ENCODE assay signal across 7 cellular contexts in the genomic region with DNA sequence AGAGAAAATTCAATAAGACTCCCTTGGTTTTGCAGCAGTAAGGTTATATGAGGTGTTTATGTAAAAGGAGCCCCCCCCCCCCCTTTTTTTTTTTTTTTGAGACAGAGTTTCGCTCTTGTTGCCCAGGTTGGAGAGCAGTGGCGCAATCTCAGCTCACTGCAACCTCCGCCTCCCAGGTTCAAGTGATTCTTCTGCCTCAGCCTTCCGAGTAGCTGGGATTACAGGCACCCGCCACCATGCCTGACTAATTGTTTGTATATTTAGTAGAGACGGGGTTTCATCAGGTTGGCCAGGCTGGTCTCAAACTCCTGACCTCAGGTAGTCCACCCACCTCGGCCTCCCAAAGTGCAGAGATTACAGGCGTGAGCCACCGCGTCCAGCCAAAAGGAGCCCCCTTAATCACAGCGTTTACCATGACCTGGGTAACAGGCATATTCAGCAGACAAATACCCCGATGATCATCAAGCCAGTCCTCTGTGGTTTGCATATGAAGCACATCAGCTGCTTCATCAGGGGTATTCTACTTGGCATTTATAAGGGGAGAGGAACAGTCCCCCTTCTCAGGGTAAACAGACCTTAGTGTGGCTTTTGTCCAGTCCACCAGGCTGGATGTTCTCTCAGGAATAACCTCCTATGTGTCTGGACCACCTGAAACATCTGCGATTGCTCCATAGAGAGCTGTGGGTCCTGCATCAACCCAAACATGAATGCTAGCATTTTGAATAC. TPM values are rescaled to one million over a fixed set of nuclear protein-coding genes. Genes with fewer than 3 reads are reported as not detected.
DNase-seq lines count a peak whose midpoint lies in the region; ATAC-seq lines count a peak whose summit lies in the region.
"Not testable (repeated sequence)": the region's sequence is repeated elsewhere in the genome, so short reads cannot be mapped to it uniquely, and the experiment has no call there.

No MANE protein-coding gene starts in this region.

- not testable (repeated sequence) for H3K36me3 Mint-ChIP-seq in T-helper 17 cell (ENCODE audit: low read depth); activated T-cell treated with anti-CD3 and anti-CD28 coated beads, Interleukin-2, amount 50 U/mL, for 24 hours (ENCODE audit: low read depth); central memory CD8-positive, alpha-beta T cell (ENCODE audit: insufficient read depth); stimulated activated effector memory CD8-positive, alpha-beta T cell treated with anti-CD3 and anti-CD28 coated beads, Interleukin-12 subunit alpha, Interleukin-12 subunit beta, amount 100 ng/mL, for 72 hours

- H3K27ac Mint-ChIP-seq in T-helper 17 cell: peak overlapping the region; percentile 69
- peak overlapping the region; percentile 78 for H3K27ac Mint-ChIP-seq in activated T-cell treated with anti-CD3 and anti-CD28 coated beads, Interleukin-2, amount 50 U/mL, for 24 hours
- H3K27ac Mint-ChIP-seq in central memory CD8-positive, alpha-beta T cell (ENCODE audit: low read depth): peak overlapping the region; percentile 71
- H3K27ac Mint-ChIP-seq in stimulated activated effector memory CD8-positive, alpha-beta T cell treated with anti-CD3 and anti-CD28 coated beads, Interleukin-12 subunit alpha, Interleukin-12 subunit beta, amount 100 ng/mL, for 72 hours: not testable (repeated sequence)

- H3K4me2 ChIP-seq in mesenchymal stem cell (ENCODE audit: low read length, poor library complexity, severe bottlenecking): not testable (repeated sequence)

- ATAC-seq in GM18907 (IDR thresholded peaks at IDR 0.05; ENCODE audit: unreplicated experiment): peak; percentile 18
- ATAC-seq in HG02610 (IDR thresholded peaks at IDR 0.05; ENCODE audit: unreplicated experiment): peak; percentile 5
- not testable (repeated sequence) for ATAC-seq in T-helper 17 cell; central memory CD8-positive, alpha-beta T cell (replicated peaks; ENCODE audit: extremely low read depth, poor library complexity, severe bottlenecking)
- peak; percentile 34 for ATAC-seq in stimulated activated effector memory CD8-positive, alpha-beta T cell treated with anti-CD3 and anti-CD28 coated beads, Interleukin-12 subunit alpha, Interleukin-12 subunit beta, amount 100 ng/mL, for 72 hours

- H2BK15ac ChIP-seq in mesenchymal stem cell (ENCODE audit: low read depth, poor library complexity, severe bottlenecking): not testable (repeated sequence)

- not testable (repeated sequence) for H3K27me3 Mint-ChIP-seq in T-helper 17 cell; activated T-cell treated with anti-CD3 and anti-CD28 coated beads, Interleukin-2, amount 50 U/mL, for 24 hours; central memory CD8-positive, alpha-beta T cell

- H3K18ac ChIP-seq in mesenchymal stem cell (ENCODE audit: low read depth in 1 of 2, low read length in 2 of 2): not testable (repeated sequence)

- H3K4me1 Mint-ChIP-seq in T-helper 17 cell: peaks cover 21% of the 10 kb centered on the region
- H3K4me1 Mint-ChIP-seq in activated T-cell treated with anti-CD3 and anti-CD28 coated beads, Interleukin-2, amount 50 U/mL, for 24 hours (ENCODE audit: low read depth): peaks cover 64% of the 10 kb centered on the region
- peaks cover 39% of the 10 kb centered on the region for H3K4me1 Mint-ChIP-seq in central memory CD8-positive, alpha-beta T cell
- peaks cover 59% of the 10 kb centered on the region for H3K4me1 Mint-ChIP-seq in stimulated activated effector memory CD8-positive, alpha-beta T cell treated with anti-CD3 and anti-CD28 coated beads, Interleukin-12 subunit alpha, Interleukin-12 subunit beta, amount 100 ng/mL, for 72 hours

- DNase-seq in T-helper 17 cell; central memory CD8-positive, alpha-beta T cell (ENCODE audit: low spot score in 2 of 2); mesenchymal stem cell; stimulated activated effector memory CD8-positive, alpha-beta T cell treated with anti-CD3 and anti-CD28 coated beads, Interleukin-12 subunit alpha, Interleukin-12 subunit beta, amount 100 ng/mL, for 72 hours (ENCODE audit: low spot score in 2 of 2): not testable (repeated sequence)
- peak; percentile 44 for DNase-seq in activated T-cell treated with anti-CD3 and anti-CD28 coated beads, Interleukin-2, amount 50 U/mL, for 24 hours

- peak overlapping the region in 1 of 2 experiments; percentile 60 for H3K4ac ChIP-seq in mesenchymal stem cell (ENCODE audit: low read depth in 1 of 2, low read length in 2 of 2)

- H3K27ac ChIP-seq in mesenchymal stem cell (ENCODE audit: low read length, poor library complexity, severe bottlenecking): not testable (repeated sequence)

- H3K4me3 Mint-ChIP-seq in T-helper 17 cell: peak overlapping the region; percentile 9
- H3K4me3 Mint-ChIP-seq in activated T-cell treated with anti-CD3 and anti-CD28 coated beads, Interleukin-2, amount 50 U/mL, for 24 hours: peak overlapping the region; percentile 18
- H3K4me3 Mint-ChIP-seq in central memory CD8-positive, alpha-beta T cell: peak overlapping the region; percentile 33
- peak overlapping the region; percentile 13 for H3K4me3 Mint-ChIP-seq in stimulated activated effector memory CD8-positive, alpha-beta T cell treated with anti-CD3 and anti-CD28 coated beads, Interleukin-12 subunit alpha, Interleukin-12 subunit beta, amount 100 ng/mL, for 72 hours

- 94% methylated on average over 12 of the region's 13 CpGs for WGBS in mesenchymal stem cell

- H3K36me3 ChIP-seq in mesenchymal stem cell (ENCODE audit: control insufficient read depth in 1 of 2, insufficient read depth in 2 of 2, low read depth in 1 of 2, low read length in 2 of 2): peaks cover 5 to 19% of the 10 kb centered on the region in 2 experiments

- not testable (repeated sequence) for H4K8ac ChIP-seq in mesenchymal stem cell (ENCODE audit: low read length)

- H3K9ac ChIP-seq in mesenchymal stem cell (ENCODE audit: low read length): not testable (repeated sequence)

- not testable (repeated sequence) for H2AFZ ChIP-seq in mesenchymal stem cell (ENCODE audit: low read depth, low read length)

- not testable (repeated sequence) for H3K27me3 ChIP-seq in mesenchymal stem cell (ENCODE audit: control insufficient read depth in 1 of 2, insufficient read depth in 1 of 2, low read length in 2 of 2)

- peaks cover 16% of the 10 kb centered on the region for H3K4me1 ChIP-seq in mesenchymal stem cell (ENCODE audit: control insufficient read depth, insufficient read depth, low read depth, low read length)

- peak overlapping the region in 1 of 2 experiments; percentile 72 for H3K23ac ChIP-seq in mesenchymal stem cell (ENCODE audit: low read length in 2 of 2)

- H3K9me3 ChIP-seq in T-helper 17 cell (ENCODE audit: control insufficient read depth, low read length, poor library complexity, severe bottlenecking); mesenchymal stem cell (ENCODE audit: control insufficient read depth, low read length): not testable (repeated sequence)

- H3K9me3 Mint-ChIP-seq in activated T-cell treated with anti-CD3 and anti-CD28 coated beads, Interleukin-2, amount 50 U/mL, for 24 hours; central memory CD8-positive, alpha-beta T cell; stimulated activated effector memory CD8-positive, alpha-beta T cell treated with anti-CD3 and anti-CD28 coated beads, Interleukin-12 subunit alpha, Interleukin-12 subunit beta, amount 100 ng/mL, for 72 hours: not testable (repeated sequence)

- H2AK5ac ChIP-seq in mesenchymal stem cell (ENCODE audit: low read length, severe bottlenecking): peak overlapping the region; percentile 14

- H2BK5ac ChIP-seq in mesenchymal stem cell (ENCODE audit: low read depth, low read length, poor library complexity, severe bottlenecking): not testable (repeated sequence)

- H4K91ac ChIP-seq in mesenchymal stem cell (ENCODE audit: low read length): not testable (repeated sequence)

- H2BK120ac ChIP-seq in mesenchymal stem cell (ENCODE audit: low read depth, low read length): not testable (repeated sequence)

- H2BK12ac ChIP-seq in mesenchymal stem cell (ENCODE audit: low read length in 2 of 2): peak overlapping the region; percentile 71 to 90

- H3K4me3 ChIP-seq in mesenchymal stem cell (ENCODE audit: insufficient read depth in 1 of 2, low read depth in 1 of 2, low read length in 2 of 2): not testable (repeated sequence)

- H3K79me1 ChIP-seq in mesenchymal stem cell (replicated peaks; ENCODE audit: low read length, poor library complexity, severe bottlenecking): peaks cover 25% of the 10 kb centered on the region

- not testable (repeated sequence) for H3K14ac ChIP-seq in mesenchymal stem cell (ENCODE audit: low read length in 2 of 2)

RNA-seq across cellular contexts. Expression of a gene that starts 32.5 kb away (rescaled TPM):
- total RNA-seq in T-helper 17 cell: 10 to 100 TPM; 11.4 to 13.4 TPM
- 99.3 TPM for polyA plus RNA-seq in mesenchymal stem cell (2013, experiment 1 of 2)
- 95.9 TPM for polyA plus RNA-seq in mesenchymal stem cell (2013, experiment 2 of 2)

RNA-seq across cellular contexts. Expression of a gene that starts 55.0 kb away (rescaled TPM):
- total RNA-seq in T-helper 17 cell: 10 to 100 TPM; 25.1 to 26.0 TPM
- polyA plus RNA-seq in mesenchymal stem cell (2013, experiment 1 of 2): 9.3 TPM
- 8.6 TPM for polyA plus RNA-seq in mesenchymal stem cell (2013, experiment 2 of 2)
